Comparison of ENCODE assay signal across 19 cellular contexts in genomic region chr5:55371145-55371544, GRCh38.
"Had no signal": no experiment of that assay in that cellular context is flagged by ENCODE, and none has a peak within 500 bp of the region (broad histone marks: within the 10 kb centered on the region; RNA-seq: fewer than 3 reads in every experiment).

No MANE protein-coding gene starts in this region.

- DNase-seq: Kasumi-1, MM.1S, NCI-H1092 treated with DMSO at 0.1 percent for 48 hours, NCI-H1417, NCI-H1436 treated with DMSO at 0.1 percent for 48 hours, NCI-H1694, NCI-H1930, NCI-H2081, NCI-H2107, NCI-H2227 treated with DMSO at 0.1 percent for 48 hours, NCI-H524, NCI-H526 treated with DMSO at 0.1 percent for 48 hours, NCI-H774, PC-3, SHP77 treated with DMSO at 0.1 percent for 48 hours, SJCRH30 had no signal

- H3K4me1 Mint-ChIP-seq: IgD-negative memory B cell had no signal

- H3K4me3 ChIP-seq: K562, SJCRH30 had no signal

- H3K27ac Mint-ChIP-seq: IgD-negative memory B cell had no signal

- H3K9me3 ChIP-seq: SJCRH30 had no signal

- H3K4me3 Mint-ChIP-seq: IgD-negative memory B cell had no signal

- ATAC-seq: K562, Panc1, PC-3 had no signal

- H3K4me1 ChIP-seq: SJCRH30 had no signal

- H3K27me3 Mint-ChIP-seq: IgD-negative memory B cell had no signal
